Comparison of ENCODE assay signal across 1 cellular context in the genomic region with DNA sequence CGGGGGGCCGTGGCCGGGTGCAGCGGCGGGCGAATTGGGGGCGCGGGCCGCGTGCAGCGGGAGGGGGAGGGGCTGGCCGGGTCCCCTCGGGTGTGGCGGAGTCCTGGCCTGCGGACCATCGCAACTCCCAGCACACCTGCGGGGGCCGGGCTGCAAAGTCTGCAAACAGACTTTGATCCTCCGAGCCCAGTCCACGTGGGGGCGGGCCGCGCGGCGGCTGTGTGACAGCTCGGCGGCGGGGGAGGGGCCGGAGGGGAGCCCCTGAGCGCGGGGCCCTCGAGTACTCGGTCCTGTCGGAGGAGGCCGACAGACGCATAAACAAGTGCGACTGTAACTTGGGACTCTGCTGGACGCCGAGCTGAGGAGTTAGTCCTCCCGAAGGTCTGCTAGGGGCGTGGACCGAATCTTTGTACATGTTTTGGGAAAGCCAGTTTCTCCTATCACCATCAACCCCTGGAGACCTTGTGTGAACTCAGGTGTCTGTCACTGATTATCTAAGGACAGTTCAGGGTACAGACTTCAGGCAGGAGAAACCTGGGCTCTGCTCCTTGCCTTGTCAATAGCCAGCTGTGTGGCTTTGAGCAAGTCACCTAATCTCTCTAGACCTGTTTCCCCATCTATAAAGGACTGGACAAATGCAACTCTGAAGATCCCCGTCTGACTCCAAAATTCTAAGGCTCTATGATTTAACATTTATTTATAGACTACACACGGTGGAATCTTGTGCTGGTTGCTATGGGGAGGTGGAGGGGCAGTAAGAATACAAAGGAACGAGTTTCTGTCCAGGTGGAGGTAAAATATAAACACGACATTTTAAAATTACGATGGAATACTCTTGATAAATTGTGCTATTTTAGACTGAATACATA.
A peak's percentile ranks its signal among the peaks of the same experiment; 100 is the strongest.
TF ChIP-seq lines count a peak whose summit lies in the region.

No MANE protein-coding gene starts in this region.

TF ChIP-seq in K562, 482 proteins besides CTCF, POLR2A, EP300 and RAD21 (continued from another document and continues in another):
- TF ChIP-seq MYNN (IDR thresholded peaks at IDR 0.05) (no peak), MYNN (CRISPR knock-in tag; IDR thresholded peaks at IDR 0.05) (no peak), MNT (conservative IDR thresholded peaks at IDR 0.05) (peak; percentile 98 to 99), RUNX1 (IDR thresholded peaks at IDR 0.05; ENCODE audit: low read depth) (0 out of 2 replicates have a peak, but pooled peaks have one; percentile 33), ZNF253 (CRISPR knock-in tag; conservative IDR thresholded peaks at IDR 0.05) (no peak), MLLT1 (IDR thresholded peaks at IDR 0.05) (no peak), CHD7 (IDR thresholded peaks at IDR 0.05; ENCODE audit: low read depth, low read length) (no peak), GABPB1 (CRISPR knock-in tag; IDR thresholded peaks at IDR 0.05) (no peak), SIN3B (IDR thresholded peaks at IDR 0.05; ENCODE audit: low read depth) (no peak), SIX5 (IDR thresholded peaks at IDR 0.05; ENCODE audit: borderline replicate concordance in 1 of 2, insufficient read depth in 1 of 2, low read depth in 1 of 2, low read length in 2 of 2) (no peak), SMARCA5 (IDR thresholded peaks at IDR 0.05) (no peak), BCOR (IDR thresholded peaks at IDR 0.05) (no peak), POLR2B (IDR thresholded peaks at IDR 0.05; ENCODE audit: low read depth, partially characterized antibody) (peak; percentile 50), ETV5 (CRISPR knock-in tag; IDR thresholded peaks at IDR 0.05; ENCODE audit: low read depth) (no peak), TRIM28 (IDR thresholded peaks at IDR 0.05) (0 out of 2 replicates have a peak, but pooled peaks have one; percentile 36), SREBF1 (IDR thresholded peaks at IDR 0.05; ENCODE audit: borderline replicate concordance, low read depth, low read length) (no peak), ZNF589 (CRISPR knock-in tag; IDR thresholded peaks at IDR 0.05; ENCODE audit: low read depth) (no peak), ZNF354B (CRISPR knock-in tag; IDR thresholded peaks at IDR 0.05) (no peak), ZFPM2 (CRISPR knock-in tag; IDR thresholded peaks at IDR 0.05) (no peak), ZNF507 (tag; conservative IDR thresholded peaks at IDR 0.05) (no peak), TBL1XR1 (IDR thresholded peaks at IDR 0.05; ENCODE audit: low read length in 2 of 2) (peak in 1 of 2 experiments; percentile 44; a peak in 1 of 4 replicates), EGR1 (conservative IDR thresholded peaks at IDR 0.05) (peak; percentile 62; the same call in 1 of the 2 replicates), GABPA (tag; conservative IDR thresholded peaks at IDR 0.05; ENCODE audit: low read depth) (no peak), SAFB (IDR thresholded peaks at IDR 0.05; ENCODE audit: borderline replicate concordance, low read depth, low read length) (no peak)
- TF ChIP-seq, protein P1, sequence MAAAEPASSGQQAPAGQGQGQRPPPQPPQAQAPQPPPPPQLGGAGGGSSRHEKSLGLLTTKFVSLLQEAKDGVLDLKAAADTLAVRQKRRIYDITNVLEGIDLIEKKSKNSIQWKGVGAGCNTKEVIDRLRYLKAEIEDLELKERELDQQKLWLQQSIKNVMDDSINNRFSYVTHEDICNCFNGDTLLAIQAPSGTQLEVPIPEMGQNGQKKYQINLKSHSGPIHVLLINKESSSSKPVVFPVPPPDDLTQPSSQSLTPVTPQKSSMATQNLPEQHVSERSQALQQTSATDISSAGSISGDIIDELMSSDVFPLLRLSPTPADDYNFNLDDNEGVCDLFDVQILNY (CRISPR knock-in tag; IDR thresholded peaks at IDR 0.05) = no peak
- TF ChIP-seq, protein P2, sequence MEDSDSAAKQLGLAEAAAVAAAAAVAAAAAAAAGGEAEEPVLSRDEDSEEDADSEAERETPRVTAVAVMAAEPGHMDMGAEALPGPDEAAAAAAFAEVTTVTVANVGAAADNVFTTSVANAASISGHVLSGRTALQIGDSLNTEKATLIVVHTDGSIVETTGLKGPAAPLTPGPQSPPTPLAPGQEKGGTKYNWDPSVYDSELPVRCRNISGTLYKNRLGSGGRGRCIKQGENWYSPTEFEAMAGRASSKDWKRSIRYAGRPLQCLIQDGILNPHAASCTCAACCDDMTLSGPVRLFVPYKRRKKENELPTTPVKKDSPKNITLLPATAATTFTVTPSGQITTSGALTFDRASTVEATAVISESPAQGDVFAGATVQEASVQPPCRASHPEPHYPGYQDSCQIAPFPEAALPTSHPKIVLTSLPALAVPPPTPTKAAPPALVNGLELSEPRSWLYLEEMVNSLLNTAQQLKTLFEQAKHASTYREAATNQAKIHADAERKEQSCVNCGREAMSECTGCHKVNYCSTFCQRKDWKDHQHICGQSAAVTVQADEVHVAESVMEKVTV (CRISPR knock-in tag; IDR thresholded peaks at IDR 0.05) = no peak
- TF ChIP-seq, protein P3, sequence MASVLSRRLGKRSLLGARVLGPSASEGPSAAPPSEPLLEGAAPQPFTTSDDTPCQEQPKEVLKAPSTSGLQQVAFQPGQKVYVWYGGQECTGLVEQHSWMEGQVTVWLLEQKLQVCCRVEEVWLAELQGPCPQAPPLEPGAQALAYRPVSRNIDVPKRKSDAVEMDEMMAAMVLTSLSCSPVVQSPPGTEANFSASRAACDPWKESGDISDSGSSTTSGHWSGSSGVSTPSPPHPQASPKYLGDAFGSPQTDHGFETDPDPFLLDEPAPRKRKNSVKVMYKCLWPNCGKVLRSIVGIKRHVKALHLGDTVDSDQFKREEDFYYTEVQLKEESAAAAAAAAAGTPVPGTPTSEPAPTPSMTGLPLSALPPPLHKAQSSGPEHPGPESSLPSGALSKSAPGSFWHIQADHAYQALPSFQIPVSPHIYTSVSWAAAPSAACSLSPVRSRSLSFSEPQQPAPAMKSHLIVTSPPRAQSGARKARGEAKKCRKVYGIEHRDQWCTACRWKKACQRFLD (CRISPR knock-in tag; IDR thresholded peaks at IDR 0.05) = no peak
- TF ChIP-seq, protein P4, sequence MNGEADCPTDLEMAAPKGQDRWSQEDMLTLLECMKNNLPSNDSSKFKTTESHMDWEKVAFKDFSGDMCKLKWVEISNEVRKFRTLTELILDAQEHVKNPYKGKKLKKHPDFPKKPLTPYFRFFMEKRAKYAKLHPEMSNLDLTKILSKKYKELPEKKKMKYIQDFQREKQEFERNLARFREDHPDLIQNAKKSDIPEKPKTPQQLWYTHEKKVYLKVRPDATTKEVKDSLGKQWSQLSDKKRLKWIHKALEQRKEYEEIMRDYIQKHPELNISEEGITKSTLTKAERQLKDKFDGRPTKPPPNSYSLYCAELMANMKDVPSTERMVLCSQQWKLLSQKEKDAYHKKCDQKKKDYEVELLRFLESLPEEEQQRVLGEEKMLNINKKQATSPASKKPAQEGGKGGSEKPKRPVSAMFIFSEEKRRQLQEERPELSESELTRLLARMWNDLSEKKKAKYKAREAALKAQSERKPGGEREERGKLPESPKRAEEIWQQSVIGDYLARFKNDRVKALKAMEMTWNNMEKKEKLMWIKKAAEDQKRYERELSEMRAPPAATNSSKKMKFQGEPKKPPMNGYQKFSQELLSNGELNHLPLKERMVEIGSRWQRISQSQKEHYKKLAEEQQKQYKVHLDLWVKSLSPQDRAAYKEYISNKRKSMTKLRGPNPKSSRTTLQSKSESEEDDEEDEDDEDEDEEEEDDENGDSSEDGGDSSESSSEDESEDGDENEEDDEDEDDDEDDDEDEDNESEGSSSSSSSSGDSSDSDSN (IDR thresholded peaks at IDR 0.05; ENCODE audit: borderline replicate concordance in 1 of 2, low read depth in 2 of 2, low read length in 2 of 2) = peak in 1 of 2 experiments; percentile 44; a peak in 1 of 4 replicates
